ENCODE assay signal across 14 cellular contexts in the genomic region with DNA sequence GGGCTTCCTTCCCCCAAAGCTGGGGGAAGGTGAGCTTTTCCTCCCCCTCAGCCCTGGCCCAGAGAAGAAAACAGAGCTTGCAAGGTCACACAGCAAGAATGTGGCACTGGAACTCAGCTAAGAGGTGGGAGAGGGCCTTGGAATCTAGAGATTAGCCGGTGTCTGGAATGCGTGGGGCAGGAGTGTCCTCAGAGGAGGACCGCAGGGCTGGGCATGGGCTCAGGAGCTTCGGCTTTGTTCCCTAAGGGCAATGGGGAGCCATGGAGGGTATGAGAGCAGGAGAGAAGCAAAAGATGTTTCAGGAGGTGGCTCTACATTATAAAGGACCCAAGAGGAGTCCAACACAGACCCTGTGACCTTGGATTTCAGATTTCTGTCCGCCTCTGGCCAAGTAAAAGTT.
"Had no signal": no experiment of that assay in that cellular context is flagged by ENCODE, and none has a peak within 500 bp of the region (broad histone marks: within the 10 kb centered on the region; RNA-seq: fewer than 3 reads in every experiment).

No MANE protein-coding gene starts in this region.

- H3K4me3 ChIP-seq: colonic mucosa, heart right ventricle, left lung, skin epidermis, tibial artery had no signal

- H3K27ac ChIP-seq: colonic mucosa, heart right ventricle, left lung, parathyroid adenoma, skin epidermis, tibial artery had no signal

- H3K9ac ChIP-seq: parathyroid adenoma had no signal

- H3K27ac Mint-ChIP-seq: activated CD4-positive, alpha-beta memory T cell treated with anti-CD3 and anti-CD28 coated beads, Interleukin-2, amount 10 ng/mL, durations not matched to agents 7 days and 5 days had no signal

- H3K79me2 ChIP-seq: parathyroid adenoma had no signal

- FAIRE-seq: frontal cortex, keratinocyte had no signal

- H3K9me3 ChIP-seq: colonic mucosa, heart right ventricle, left lung, tibial artery had no signal

- ATAC-seq: heart right ventricle, left lung had no signal

- H3K27me3 ChIP-seq: colonic mucosa, heart right ventricle, left lung, tibial artery had no signal

- H3K4me1 ChIP-seq: colonic mucosa had no signal

- H3K36me3 ChIP-seq: colonic mucosa, heart right ventricle, left lung, tibial artery had no signal

- H3K9me3 Mint-ChIP-seq: activated CD4-positive, alpha-beta memory T cell treated with anti-CD3 and anti-CD28 coated beads, Interleukin-2, amount 10 ng/mL, durations not matched to agents 7 days and 5 days had no signal

- H3K4me3 Mint-ChIP-seq: activated CD4-positive, alpha-beta memory T cell treated with anti-CD3 and anti-CD28 coated beads, Interleukin-2, amount 10 ng/mL, durations not matched to agents 7 days and 5 days had no signal

- H2AFZ ChIP-seq: parathyroid adenoma had no signal

- DNase-seq: activated CD4-positive, alpha-beta memory T cell treated with anti-CD3 and anti-CD28 coated beads, Interleukin-2, amount 10 ng/mL, durations not matched to agents 7 days and 5 days; activated naive CD4-positive, alpha-beta T cell treated with Interleukin-2 at 50 U/mL for 16 hours; activated T-cell treated with anti-CD3 and anti-CD28 coated beads, Interleukin-2, amount 50 U/mL, for 48 hours; colonic mucosa; effector CD4-positive, alpha-beta T cell; heart right ventricle; left lung; retina; T-helper 9 cell; tibial artery had no signal
